9 cellular contexts compared by ENCODE assay signal in the genomic region with DNA sequence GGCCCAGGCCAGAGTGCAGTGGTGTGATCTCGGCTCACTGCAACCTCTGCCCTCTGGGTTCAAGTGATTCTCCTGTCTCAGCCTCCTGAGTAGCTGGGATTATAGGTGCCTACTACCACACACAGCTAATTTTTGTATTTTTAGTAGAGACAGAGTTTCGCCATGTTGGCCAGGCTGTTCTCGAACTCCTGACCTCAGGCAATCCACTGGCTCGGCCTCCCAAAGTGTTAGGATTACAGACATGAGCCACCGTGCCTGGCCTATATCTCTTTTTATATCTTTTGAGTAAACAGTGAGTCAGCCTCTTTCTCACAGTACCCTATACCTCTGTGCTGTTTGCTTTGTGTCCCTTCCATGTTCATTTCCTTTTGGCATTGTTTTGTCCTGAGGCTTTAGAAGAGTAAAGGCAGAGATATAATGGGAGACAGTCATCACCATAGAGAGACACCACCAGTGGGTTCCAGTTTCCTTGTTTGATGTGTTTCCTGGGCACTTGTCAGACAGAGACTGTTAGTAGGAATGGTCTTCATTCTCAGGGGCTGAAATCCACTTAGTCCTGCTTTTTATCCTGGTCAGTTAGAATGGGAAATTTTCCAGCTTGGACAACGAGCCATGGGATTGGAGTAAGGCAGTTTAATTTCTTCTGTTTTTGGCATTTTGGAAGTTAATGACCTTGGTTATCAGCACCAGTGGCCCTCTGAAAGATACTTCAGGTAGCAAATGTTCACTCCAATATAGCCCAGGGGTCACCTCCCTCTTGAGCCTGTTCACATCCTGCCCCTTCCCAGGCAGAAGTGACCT. TPM values are rescaled to one million over a fixed set of nuclear protein-coding genes. Genes with fewer than 3 reads are reported as not detected.
A peak's percentile ranks its signal among the peaks of the same experiment; 100 is the strongest.
DNase-seq lines count a peak whose midpoint lies in the region; ATAC-seq and TF ChIP-seq lines count a peak whose summit lies in the region.
"Had no signal": no experiment of that assay in that cellular context is flagged by ENCODE, and none has a peak within 500 bp of the region (broad histone marks: within the 10 kb centered on the region; RNA-seq: fewer than 3 reads in every experiment).

No MANE protein-coding gene starts in this region.

- no peak overlapping the region for H3K27ac Mint-ChIP-seq in MCF 10A (ENCODE audit: low read depth, unreplicated experiment)
- peak overlapping the region; percentile 45 for H3K27ac Mint-ChIP-seq in mesothelial cell of epicardium

- H3K9me3 Mint-ChIP-seq in MCF 10A (ENCODE audit: unreplicated experiment): no peaks in the 10 kb centered on the region
- H3K9me3 Mint-ChIP-seq in mesothelial cell of epicardium: no peaks in the 10 kb centered on the region

- POLR2A ChIA-PET in MCF 10A (lab: Yijun Ruan, JAX): interaction anchor here (1.3 to 1.4 kb wide), 2 partner anchors 10 kb away, joined by 3 to 4 read pairs; no protein-coding TSS in a partner anchor

- peak; percentile 95 for DNase-seq in ELR (ENCODE audit: low read depth)
- peak; percentile 56 for DNase-seq in NCI-H2081 treated with DMSO at 0.1 percent for 48 hours (lab: John Stamatoyannopoulos, UW)
- peak; percentile 74 for DNase-seq in MCF 10A (ENCODE audit: unreplicated experiment)
- DNase-seq in mesothelial cell of epicardium (ENCODE audit: low spot score in 2 of 2, unreplicated experiment in 2 of 2): no peak
- no peak for DNase-seq in putamen (ENCODE audit: low spot score)
- DNase-seq in NK-92 treated with Interleukin-12 subunit alpha and Interleukin-12 subunit beta, amount 100 ng/mL, for 24 hours (lab: John Stamatoyannopoulos, UW): no peak
- DNase-seq in T-helper 9 cell: no peak
- DNase-seq: amygdala had no signal

- TF ChIP-seq CTCF in MCF 10A (IDR thresholded peaks at IDR 0.05; ENCODE audit: unreplicated experiment) (no peak), mesothelial cell of epicardium (IDR thresholded peaks at IDR 0.05; ENCODE audit: unreplicated experiment) (no peak)

- H3K4me1 Mint-ChIP-seq in MCF 10A (ENCODE audit: insufficient read depth, unreplicated experiment) (no peaks in the 10 kb centered on the region), mesothelial cell of epicardium (peaks cover 10% of the 10 kb centered on the region)

- no TSS peak for BruUV-seq in MCF 10A (replicated peaks; lab: Mats Ljungman, UMichigan)

- H3K27me3 Mint-ChIP-seq in MCF 10A (ENCODE audit: insufficient read depth, unreplicated experiment) (no peaks in the 10 kb centered on the region), mesothelial cell of epicardium (ENCODE audit: low read depth) (no peaks in the 10 kb centered on the region)

- H3K4me3 Mint-ChIP-seq in MCF 10A (ENCODE audit: unreplicated experiment) (no peak overlapping the region), mesothelial cell of epicardium (no peak overlapping the region)

- intact Hi-C loops in MCF 10A (cut with micrococcal nuclease): no loop called here

- H3K36me3 Mint-ChIP-seq in MCF 10A (ENCODE audit: insufficient read depth, unreplicated experiment): peaks cover 37% of the 10 kb centered on the region
- peaks cover 12% of the 10 kb centered on the region for H3K36me3 Mint-ChIP-seq in mesothelial cell of epicardium

- no peak for ATAC-seq in HG02588 (IDR thresholded peaks at IDR 0.05; ENCODE audit: unreplicated experiment)

- CTCF ChIA-PET in MCF 10A (lab: Yijun Ruan, JAX): interaction anchor here (0.6 kb wide), 2 partner anchors 31 to 116 kb away, joined by 3 to 4 read pairs; no protein-coding TSS in a partner anchor

RNA-seq across cellular contexts. Expression of a gene that starts 32.2 kb away (rescaled TPM):
- 58.9 and 69.9 TPM in 2 replicates for total RNA-seq in MCF 10A (2022)
- total RNA-seq in mesothelial cell of epicardium: 173 to 182 TPM (median 173 TPM) in 3 replicates

RNA-seq across cellular contexts. Expression of a gene that starts 48.5 kb away (rescaled TPM):
- total RNA-seq in MCF 10A (2022) (21.7 and 28.7 TPM in 2 replicates), mesothelial cell of epicardium (21.1 to 22.2 TPM (median 21.3 TPM) in 3 replicates)

Comparison
In these comparisons a context has a peak if more than half of its experiments do, and no peak if none do; other contexts are left out.
1. DNase-seq: peak in ELR (single experiment), NCI-H2081 treated with DMSO at 0.1 percent for 48 hours (single experiment) and MCF 10A (single experiment); none in mesothelial cell of epicardium (0 of 2), putamen (single experiment), NK-92 treated with Interleukin-12 subunit alpha and Interleukin-12 subunit beta, amount 100 ng/mL, for 24 hours (single experiment) and T-helper 9 cell (single experiment).